28 cellular contexts compared by ENCODE assay signal in the genomic region with DNA sequence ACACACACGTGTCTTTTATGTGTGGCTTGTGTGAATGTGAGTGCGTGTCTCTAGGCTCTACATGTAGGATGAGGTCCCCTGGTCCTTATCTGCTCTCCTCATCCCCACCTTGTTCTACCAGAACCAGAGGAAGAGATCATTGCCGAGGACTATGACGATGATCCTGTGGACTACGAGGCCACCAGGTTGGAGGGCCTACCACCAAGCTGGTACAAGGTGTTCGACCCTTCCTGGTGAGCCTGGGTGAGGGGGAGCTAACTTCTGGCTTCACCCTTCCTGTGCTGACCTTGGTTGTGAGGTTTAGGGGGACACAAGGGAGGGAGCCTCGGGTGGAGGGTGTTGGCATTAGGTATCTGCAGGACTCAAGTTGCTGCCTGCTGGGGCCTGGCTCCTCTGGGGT.
"Had no signal": no experiment of that assay in that cellular context is flagged by ENCODE, and none has a peak within 500 bp of the region (broad histone marks: within the 10 kb centered on the region; RNA-seq: fewer than 3 reads in every experiment).

No MANE protein-coding gene starts in this region.

- H3K27me3 ChIP-seq: adrenal gland, SJCRH30 had no signal

- H3K4me3 Mint-ChIP-seq: activated CD4-positive, alpha-beta T cell treated with anti-CD3 and anti-CD28 coated beads, Interleukin-2, amount 10 ng/mL, durations not matched to agents 24 days and 14 days; activated CD8-positive, alpha-beta T cell treated with anti-CD3 and anti-CD28 coated beads for 36 hours; activated naive CD4-positive, alpha-beta T cell treated with anti-CD3 and anti-CD28 coated beads, Interleukin-2, amount 10 ng/mL, durations not matched to agents 7 days and 5 days; activated naive CD8-positive, alpha-beta T cell treated with anti-CD3 and anti-CD28 coated beads, Interleukin-2, amount 10 ng/mL, durations not matched to agents 7 days and 5 days; activated T-helper 1 cell treated with anti-CD3 and anti-CD28 coated beads, Interleukin-12 subunit alpha, Interleukin-12 subunit beta, Interleukin-2, Interleukin-4 antibody, amounts not matched to agents 30 ng/mL and 10 ng/mL and 1 ng/mL, durations not matched to agents 14 hours and 24 hours and 36 hours; brain; T-helper 2 cell treated with Interferon-gamma antibody and Interleukin-4, amounts not matched to agents 5 μg/mL and 100 μg/mL, for 36 hours had no signal

- FAIRE-seq: bronchial epithelial cell, TTC549 had no signal

- H3K4me1 ChIP-seq: SJCRH30 had no signal

- H3K9me3 ChIP-seq: adrenal gland, SJCRH30 had no signal

- H3K27ac ChIP-seq: adrenal gland, SJCRH30, SK-N-MC had no signal

- H3K36me3 ChIP-seq: SJCRH30 had no signal

- H3K4me3 ChIP-seq: adrenal gland, SJCRH30, SK-N-MC had no signal

- DNase-seq: activated CD4-positive, alpha-beta T cell treated with anti-CD3 and anti-CD28 coated beads, Interleukin-2, amount 10 ng/mL, durations not matched to agents 24 days and 14 days; activated CD4-positive, alpha-beta T cell treated with anti-CD3 and anti-CD28 coated beads, Interleukin-2, amount 50 U/mL, for 4 hours; activated CD8-positive, alpha-beta T cell treated with anti-CD3 and anti-CD28 coated beads for 36 hours; activated gamma-delta T cell treated with Interleukin-2 at 50 U/mL for 16 hours; activated naive CD4-positive, alpha-beta T cell treated with anti-CD3 and anti-CD28 coated beads, Interleukin-2, amount 10 ng/mL, durations not matched to agents 7 days and 5 days; activated naive CD8-positive, alpha-beta T cell treated with anti-CD3 and anti-CD28 coated beads, Interleukin-2, amount 10 ng/mL, durations not matched to agents 7 days and 5 days; activated T-cell treated with anti-CD3 and anti-CD28 coated beads, Interleukin-2, amount 50 U/mL, for 1 hour; adrenal gland; caudate nucleus; cerebellar nuclear complex; Karpas-422; KBM-7; MV-4-11; NCI-H1092; NCI-H1436 treated with DMSO at 0.1 percent for 48 hours; NCI-H1694 treated with DMSO at 0.1 percent for 48 hours; NCI-H2029; NCI-H345; NCI-H524 treated with DMSO at 0.1 percent for 48 hours; SHP77; SJCRH30 had no signal

- H3K9me3 Mint-ChIP-seq: activated CD4-positive, alpha-beta T cell treated with anti-CD3 and anti-CD28 coated beads, Interleukin-2, amount 10 ng/mL, durations not matched to agents 24 days and 14 days; activated CD8-positive, alpha-beta T cell treated with anti-CD3 and anti-CD28 coated beads for 36 hours; activated naive CD4-positive, alpha-beta T cell treated with anti-CD3 and anti-CD28 coated beads, Interleukin-2, amount 10 ng/mL, durations not matched to agents 7 days and 5 days; activated naive CD8-positive, alpha-beta T cell treated with anti-CD3 and anti-CD28 coated beads, Interleukin-2, amount 10 ng/mL, durations not matched to agents 7 days and 5 days; activated T-helper 1 cell treated with anti-CD3 and anti-CD28 coated beads, Interleukin-12 subunit alpha, Interleukin-12 subunit beta, Interleukin-2, Interleukin-4 antibody, amounts not matched to agents 30 ng/mL and 10 ng/mL and 1 ng/mL, durations not matched to agents 14 hours and 24 hours and 36 hours; T-helper 2 cell treated with Interferon-gamma antibody and Interleukin-4, amounts not matched to agents 5 μg/mL and 100 μg/mL, for 36 hours had no signal

- H3K27ac Mint-ChIP-seq: activated CD4-positive, alpha-beta T cell treated with anti-CD3 and anti-CD28 coated beads, Interleukin-2, amount 10 ng/mL, durations not matched to agents 24 days and 14 days; activated CD8-positive, alpha-beta T cell treated with anti-CD3 and anti-CD28 coated beads for 36 hours; activated naive CD4-positive, alpha-beta T cell treated with anti-CD3 and anti-CD28 coated beads, Interleukin-2, amount 10 ng/mL, durations not matched to agents 7 days and 5 days; activated naive CD8-positive, alpha-beta T cell treated with anti-CD3 and anti-CD28 coated beads, Interleukin-2, amount 10 ng/mL, durations not matched to agents 7 days and 5 days; activated T-helper 1 cell treated with anti-CD3 and anti-CD28 coated beads, Interleukin-12 subunit alpha, Interleukin-12 subunit beta, Interleukin-2, Interleukin-4 antibody, amounts not matched to agents 30 ng/mL and 10 ng/mL and 1 ng/mL, durations not matched to agents 14 hours and 24 hours and 36 hours; T-helper 2 cell treated with Interferon-gamma antibody and Interleukin-4, amounts not matched to agents 5 μg/mL and 100 μg/mL, for 36 hours had no signal

- H3K27me3 Mint-ChIP-seq: activated CD4-positive, alpha-beta T cell treated with anti-CD3 and anti-CD28 coated beads, Interleukin-2, amount 10 ng/mL, durations not matched to agents 24 days and 14 days; activated CD8-positive, alpha-beta T cell treated with anti-CD3 and anti-CD28 coated beads for 36 hours; activated naive CD4-positive, alpha-beta T cell treated with anti-CD3 and anti-CD28 coated beads, Interleukin-2, amount 10 ng/mL, durations not matched to agents 7 days and 5 days; activated naive CD8-positive, alpha-beta T cell treated with anti-CD3 and anti-CD28 coated beads, Interleukin-2, amount 10 ng/mL, durations not matched to agents 7 days and 5 days had no signal

- ATAC-seq: activated CD8-positive, alpha-beta T cell treated with anti-CD3 and anti-CD28 coated beads for 36 hours; Panc1 had no signal
